ENCODE assay signal across 34 cellular contexts in the genomic region with DNA sequence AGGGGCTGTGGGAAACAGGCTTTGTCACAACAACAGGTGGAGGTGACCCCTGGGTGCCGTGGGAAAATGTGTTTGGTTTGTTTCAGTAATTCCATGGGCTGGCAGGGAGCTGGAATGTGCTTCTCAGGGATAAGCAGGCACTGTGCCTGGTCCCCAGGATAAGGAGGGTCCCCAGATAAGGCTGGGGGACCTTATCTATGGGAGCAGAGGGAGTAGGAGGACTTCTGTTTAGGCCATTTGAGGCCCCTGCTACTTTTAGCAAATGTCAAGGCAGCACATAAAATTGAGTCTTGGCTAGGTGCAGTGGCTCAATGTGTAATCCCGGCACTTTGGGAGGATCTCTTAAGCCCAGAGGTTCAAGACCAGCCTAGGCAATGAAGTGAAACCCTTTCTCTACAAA. TPM values are rescaled to one million over a fixed set of nuclear protein-coding genes. Genes with fewer than 3 reads are reported as not detected.
"Had no signal": no experiment of that assay in that cellular context is flagged by ENCODE, and none has a peak within 500 bp of the region (broad histone marks: within the 10 kb centered on the region; RNA-seq: fewer than 3 reads in every experiment).

No MANE protein-coding gene starts in this region.

- H3K4me3 ChIP-seq: adrenal gland, body of pancreas, breast epithelium, SJCRH30, SK-N-MC had no signal

- H3K9me3 ChIP-seq: adrenal gland, body of pancreas, breast epithelium, SJCRH30 had no signal

- H3K27me3 ChIP-seq: adrenal gland, body of pancreas, breast epithelium, SJCRH30 had no signal

- H3K36me3 ChIP-seq: adrenal gland, breast epithelium had no signal

- ATAC-seq: activated CD8-positive, alpha-beta memory T cell treated with anti-CD3 and anti-CD28 coated beads, Interleukin-2, amount 10 ng/mL, durations not matched to agents 7 days and 5 days; activated T-cell treated with anti-CD3 and anti-CD28 coated beads, Interleukin-2, amount 50 U/mL, for 72 hours; activated T-helper 17 cell treated with anti-CD3 and anti-CD28 coated beads, Interleukin-2, amount 50 U/mL, for 72 hours; body of pancreas had no signal

- H3K4me1 ChIP-seq: adrenal gland, body of pancreas, breast epithelium, SJCRH30 had no signal

- H3K27ac ChIP-seq: adrenal gland, body of pancreas, breast epithelium, SJCRH30, SK-N-MC, VCaP had no signal

- DNase-seq: activated B cell treated with CpG ODN at 0.5 μM for 24 hours; activated CD4-positive, alpha-beta memory T cell treated with anti-CD3 and anti-CD28 coated beads, Interleukin-2, amount 10 ng/mL, durations not matched to agents 7 days and 5 days; activated CD4-positive, alpha-beta T cell treated with anti-CD3 and anti-CD28 coated beads for 48 hours; activated CD4-positive, CD25-positive, alpha-beta regulatory T cell treated with anti-CD3 and anti-CD28 coated beads, Interleukin-2, amount 50 U/mL, for 72 hours; activated CD8-positive, alpha-beta memory T cell treated with anti-CD3 and anti-CD28 coated beads for 24 hours; activated CD8-positive, alpha-beta memory T cell treated with anti-CD3 and anti-CD28 coated beads, Interleukin-2, amount 10 ng/mL, durations not matched to agents 7 days and 5 days; activated gamma-delta T cell; activated naive CD4-positive, alpha-beta T cell treated with Interleukin-2 at 50 U/mL for 16 hours; activated naive CD8-positive, alpha-beta T cell treated with anti-CD3 and anti-CD28 coated beads, Interleukin-2, amount 10 ng/mL, durations not matched to agents 7 days and 5 days; activated T-cell treated with anti-CD3 and anti-CD28 coated beads, Interleukin-2, amount 50 U/mL, for 1 hour; activated T-cell treated with anti-CD3 and anti-CD28 coated beads, Interleukin-2, amount 50 U/mL, for 72 hours; adrenal gland; body of pancreas; cerebellar nuclear complex; NCI-H1092 treated with DMSO at 0.1 percent for 48 hours; NCI-H1417; NCI-H146; NCI-H187; NCI-H2029 treated with DMSO at 0.1 percent for 48 hours; NCI-H2107; NCI-H2171; NCI-H510A; NCI-H526; NCI-H748 treated with DMSO at 0.1 percent for 48 hours; NK-92 treated with Interleukin-12 subunit alpha and Interleukin-12 subunit beta, amount 100 ng/mL, for 24 hours; SHP77; SJCRH30; T1000 had no signal

RNA-seq across cellular contexts. Expression of a gene that starts 59.5 kb away (rescaled TPM):
- total RNA-seq: astrocyte, M059J had no signal
